8 cellular contexts compared by ENCODE assay signal in the genomic region with DNA sequence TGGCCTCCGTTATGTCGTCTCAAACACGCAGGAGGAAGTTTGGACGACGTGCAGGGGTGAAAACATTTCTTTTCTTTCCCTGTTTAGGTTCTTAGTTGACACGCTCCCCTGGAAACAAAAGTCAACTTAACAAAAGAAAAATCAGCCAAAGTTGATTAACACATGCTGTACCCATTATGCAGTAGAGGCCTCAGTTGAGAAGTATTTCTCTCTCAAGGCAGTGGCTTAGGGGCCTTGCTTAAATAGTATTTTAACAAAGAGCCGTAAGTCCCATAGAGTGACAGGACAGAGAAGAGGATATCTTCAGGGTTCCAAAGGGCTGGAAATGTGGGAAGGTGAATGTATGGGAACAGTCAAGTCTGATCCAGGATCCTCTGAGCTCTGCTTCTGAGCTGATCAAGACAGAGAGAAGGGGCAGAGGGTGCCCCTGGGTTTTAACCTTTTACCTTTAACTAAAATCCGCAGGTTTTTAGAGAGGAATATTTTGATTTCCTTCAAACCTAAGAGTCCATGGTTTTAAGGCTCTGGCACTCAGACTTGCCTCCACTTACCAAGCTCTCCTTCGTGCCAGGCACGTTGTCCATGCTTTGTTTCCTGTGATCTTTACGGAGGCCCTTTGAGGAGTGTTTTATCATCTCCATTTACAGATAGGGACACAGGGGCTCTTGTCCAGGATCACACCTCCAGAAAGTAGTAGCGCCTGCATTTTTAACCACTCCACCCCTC. TPM values are rescaled to one million over a fixed set of nuclear protein-coding genes. Genes with fewer than 3 reads are reported as not detected.
DNase-seq lines count a peak whose midpoint lies in the region; ATAC-seq and TF ChIP-seq lines count a peak whose summit lies in the region.

No MANE protein-coding gene starts in this region.

- ATAC-seq in HG03066 (IDR thresholded peaks at IDR 0.05; ENCODE audit: low read depth, unreplicated experiment) (peak; percentile 1), HG03460 (IDR thresholded peaks at IDR 0.05; ENCODE audit: unreplicated experiment) (no peak)

- peak overlapping the region; percentile 85 to 97 (median 94) for H3K9ac ChIP-seq in BLaER1 treated with 17β-estradiol and CSF1 and Interleukin-3, amounts not matched to agents 10 nM and 100 nM
- no peak overlapping the region for H3K9ac ChIP-seq in neural progenitor cell

- peak overlapping the region; percentile 100 for H2AFZ ChIP-seq in neural progenitor cell (replicated peaks)

- TF ChIP-seq CTCF in dorsolateral prefrontal cortex (IDR thresholded peaks at IDR 0.05 in 54 of 56, conservative IDR thresholded peaks at IDR 0.05 in 2 of 56; ENCODE audit: low read depth in 1 of 56, partially characterized antibody in 56 of 56) (no peak), neural progenitor cell (IDR thresholded peaks at IDR 0.05) (no peak)

- no peaks in the 10 kb centered on the region for H3K27me3 Mint-ChIP-seq in neural progenitor cell (ENCODE audit: insufficient read depth, low read depth)

- H3K9me3 ChIP-seq in BLaER1 treated with 17β-estradiol and CSF1 and Interleukin-3, amounts not matched to agents 10 nM and 100 nM (replicated peaks in 1 of 11), result no peaks in the 10 kb centered on the region
- no peaks in the 10 kb centered on the region for H3K9me3 ChIP-seq in neural progenitor cell (ENCODE audit: low read depth)

- intact Hi-C loops in dorsolateral prefrontal cortex (cut with DNase I), result no loop called here

- no peaks in the 10 kb centered on the region for H3K27me3 ChIP-seq in BLaER1 treated with 17β-estradiol and CSF1 and Interleukin-3, amounts not matched to agents 10 nM and 100 nM
- H3K27me3 ChIP-seq in dorsolateral prefrontal cortex, result no peaks in the 10 kb centered on the region
- H3K27me3 ChIP-seq in neural progenitor cell, result no peaks in the 10 kb centered on the region

- H3K4me3 Mint-ChIP-seq in neural progenitor cell, result no peak overlapping the region

- no peaks in the 10 kb centered on the region for H3K36me3 Mint-ChIP-seq in neural progenitor cell

- peaks cover 32% of the 10 kb centered on the region for H3F3A ChIP-seq in neural progenitor cell (ENCODE audit: low read depth)

- DNase-seq in dorsolateral prefrontal cortex (no peak), neural progenitor cell (ENCODE audit: low spot score) (no peak), NCI-H2107 (lab: John Stamatoyannopoulos, UW) (no peak), medulla oblongata (ENCODE audit: extremely low spot score) (no peak), putamen (ENCODE audit: low spot score) (no peak)

- peak overlapping the region; percentile 90 to 98 (median 94) for H3K27ac ChIP-seq in BLaER1 treated with 17β-estradiol and CSF1 and Interleukin-3, amounts not matched to agents 10 nM and 100 nM
- H3K27ac ChIP-seq in dorsolateral prefrontal cortex (peak overlapping the region in 56 of 59 donors; percentile 3 to 98 (median 87)), neural progenitor cell (no peak overlapping the region)

- no peaks in the 10 kb centered on the region for H3K79me2 ChIP-seq in neural progenitor cell (ENCODE audit: low read depth)

- peaks cover 27% of the 10 kb centered on the region for H3K4me1 Mint-ChIP-seq in neural progenitor cell

- no peaks in the 10 kb centered on the region for H3K9me3 Mint-ChIP-seq in neural progenitor cell

- peak overlapping the region; percentile 83 to 99 (median 96) for H3K4me2 ChIP-seq in BLaER1 treated with 17β-estradiol and CSF1 and Interleukin-3, amounts not matched to agents 10 nM and 100 nM
- peak overlapping the region; percentile 69 for H3K4me2 ChIP-seq in neural progenitor cell

- H3K4me3 ChIP-seq in BLaER1 treated with 17β-estradiol and CSF1 and Interleukin-3, amounts not matched to agents 10 nM and 100 nM, result peak overlapping the region; percentile 65 to 90 (median 86)
- H3K4me3 ChIP-seq in dorsolateral prefrontal cortex (peak overlapping the region in 26 of 59 donors; percentile 17 to 64 (median 54)), neural progenitor cell (peak overlapping the region; percentile 36)

- H3K27ac Mint-ChIP-seq in neural progenitor cell, result no peak overlapping the region

- peaks cover 2 to 38% (median 25%) of the 10 kb centered on the region in 11 experiments; a peak in 20 of 22 replicates for H4K20me1 ChIP-seq in BLaER1 treated with 17β-estradiol and CSF1 and Interleukin-3, amounts not matched to agents 10 nM and 100 nM
- H4K20me1 ChIP-seq in neural progenitor cell (ENCODE audit: low read depth), result no peaks in the 10 kb centered on the region

- H3K36me3 ChIP-seq in BLaER1 treated with 17β-estradiol and CSF1 and Interleukin-3, amounts not matched to agents 10 nM and 100 nM, result peaks cover 6 to 16% (median 13%) of the 10 kb centered on the region in 11 experiments; a peak in 21 of 22 replicates
- no peaks in the 10 kb centered on the region for H3K36me3 ChIP-seq in neural progenitor cell

- peaks cover 37 to 61% (median 48%) of the 10 kb centered on the region in 10 experiments for H3K4me1 ChIP-seq in BLaER1 treated with 17β-estradiol and CSF1 and Interleukin-3, amounts not matched to agents 10 nM and 100 nM
- H3K4me1 ChIP-seq in neural progenitor cell, result peaks cover 20% of the 10 kb centered on the region

RNA-seq across cellular contexts. Expression of a gene that starts 0.6 kb away (rescaled TPM):
- total RNA-seq in dorsolateral prefrontal cortex, result 100 to 1,000 TPM in 114 of 120 experiments, 10 to 100 TPM in 6; 51.8 to 687 (median 224) TPM
- total RNA-seq in neural progenitor cell (ENCODE audit: low replicate concordance), result 9.8 and 25.6 TPM in 2 replicates

RNA-seq across cellular contexts. Expression of a gene that starts 36.2 kb away (rescaled TPM):
- total RNA-seq in dorsolateral prefrontal cortex (100 to 1,000 TPM; 441 to 866 (median 635) TPM), neural progenitor cell (ENCODE audit: low replicate concordance) (3,204 and 3,639 TPM in 2 replicates)

RNA-seq across cellular contexts. Expression of a gene that starts 55.8 kb away (rescaled TPM):
- total RNA-seq in dorsolateral prefrontal cortex (10 to 100 TPM; 26.4 to 51.1 (median 35.9) TPM), neural progenitor cell (ENCODE audit: low replicate concordance) (37.9 and 79.8 TPM in 2 replicates)
